Comparison of ENCODE assay signal across 12 cellular contexts in genomic region chr12:51906452-51907082, GRCh38. TPM values are rescaled to one million over a fixed set of nuclear protein-coding genes. Genes with fewer than 3 reads are reported as not detected.
A peak's percentile ranks its signal among the peaks of the same experiment; 100 is the strongest.
DNase-seq lines count a peak whose midpoint lies in the region; ATAC-seq and TF ChIP-seq lines count a peak whose summit lies in the region.
"Had no signal": no experiment of that assay in that cellular context is flagged by ENCODE, and none has a peak within 500 bp of the region (broad histone marks: within the 10 kb centered on the region; RNA-seq: fewer than 3 reads in every experiment).

No MANE protein-coding gene starts in this region.

- H2BK12ac ChIP-seq in H9 (ENCODE audit: insufficient read length, low read depth, low read length), result no peak overlapping the region

- no peak for DNase-seq in H9
- DNase-seq in left kidney (ENCODE audit: low read depth, low spot score), result peak; percentile 36
- DNase-seq in smooth muscle cell (lab: John Stamatoyannopoulos, UW; ENCODE audit: unreplicated experiment), result no peak
- DNase-seq in NCI-H345 treated with DMSO at 0.1 percent for 48 hours (lab: John Stamatoyannopoulos, UW; ENCODE audit: unreplicated experiment), result no peak
- DNase-seq in activated naive CD4-positive, alpha-beta T cell treated with anti-CD3 and anti-CD28 coated beads, Interleukin-2, amount 50 U/mL, for 72 hours (ENCODE audit: low spot score in 2 of 2), result no peak
- DNase-seq in NCI-H1092 treated with DMSO at 0.1 percent for 48 hours (lab: John Stamatoyannopoulos, UW), result no peak
- DNase-seq in NCI-H524 treated with DMSO at 0.1 percent for 48 hours (lab: John Stamatoyannopoulos, UW), result no peak
- DNase-seq: natural killer cell, NCI-H748 treated with DMSO at 0.1 percent for 48 hours had no signal

- H3K4me1 Mint-ChIP-seq in H9, result peaks cover 6 to 17% of the 10 kb centered on the region in 2 experiments
- H3K4me1 Mint-ChIP-seq: natural killer cell had no signal

- H3K9ac ChIP-seq in H9 (ENCODE audit: extremely low read depth, insufficient read length, low read length) (no peak overlapping the region), duodenal mucosa (ENCODE audit: low read depth in 1 of 2, low read length in 2 of 2) (peak overlapping the region; percentile 25 to 40), smooth muscle cell (ENCODE audit: low read depth) (no peak overlapping the region)

- H2AFZ ChIP-seq in H9 (ENCODE audit: low read length) (no peak overlapping the region), smooth muscle cell (ENCODE audit: low read depth) (peak overlapping the region; percentile 69)

- no peaks in the 10 kb centered on the region for H3K79me1 ChIP-seq in H9 (ENCODE audit: insufficient read depth, low read depth, low read length, poor library complexity, severe bottlenecking)

- H3K27ac ChIP-seq in H9 (ENCODE audit: insufficient read length, low read depth, low read length), result no peak overlapping the region
- peak overlapping the region; percentile 60 for H3K27ac ChIP-seq in duodenal mucosa (ENCODE audit: low read depth, low read length)
- no peak overlapping the region for H3K27ac ChIP-seq in smooth muscle cell (ENCODE audit: low read depth)

- H3K36me3 ChIP-seq in duodenal mucosa (ENCODE audit: control insufficient read depth in 1 of 2, insufficient read depth in 2 of 2, low read length in 2 of 2), result no peaks in the 10 kb centered on the region
- no peaks in the 10 kb centered on the region for H3K36me3 ChIP-seq in smooth muscle cell (ENCODE audit: low read depth)

- no peaks in the 10 kb centered on the region for H3K36me3 Mint-ChIP-seq in H9 (ENCODE audit: insufficient read depth in 1 of 3, low read depth in 3 of 3)
- peaks cover 0 to 5% of the 10 kb centered on the region in 2 donors for H3K36me3 Mint-ChIP-seq in activated naive CD4-positive, alpha-beta T cell treated with anti-CD3 and anti-CD28 coated beads, Interleukin-2, amount 50 U/mL, for 72 hours
- H3K36me3 Mint-ChIP-seq: natural killer cell had no signal

- no peak overlapping the region for H3K56ac ChIP-seq in H9 (ENCODE audit: insufficient read length, low read depth, low read length)

- H3K18ac ChIP-seq in H9 (ENCODE audit: insufficient read length, low read depth, low read length), result no peak overlapping the region

- H3K14ac ChIP-seq in H9 (ENCODE audit: insufficient read depth, low read length), result no peak overlapping the region

- H3K79me2 ChIP-seq in H9 (ENCODE audit: insufficient read depth, low read length) (no peaks in the 10 kb centered on the region), smooth muscle cell (ENCODE audit: low read depth) (no peaks in the 10 kb centered on the region)

- no peak for ATAC-seq in activated naive CD4-positive, alpha-beta T cell treated with anti-CD3 and anti-CD28 coated beads, Interleukin-2, amount 50 U/mL, for 72 hours
- ATAC-seq: natural killer cell had no signal

- H3K4ac ChIP-seq in H9 (ENCODE audit: low read depth, low read length), result no peak overlapping the region

- no peak overlapping the region for H2BK15ac ChIP-seq in H9 (ENCODE audit: low read depth, low read length)

- H3K9me3 Mint-ChIP-seq in H9, result no peaks in the 10 kb centered on the region; a peak in 1 of 5 replicates
- no peaks in the 10 kb centered on the region for H3K9me3 Mint-ChIP-seq in activated naive CD4-positive, alpha-beta T cell treated with anti-CD3 and anti-CD28 coated beads, Interleukin-2, amount 50 U/mL, for 72 hours
- H3K9me3 Mint-ChIP-seq: natural killer cell had no signal

- no peak overlapping the region for H2AK5ac ChIP-seq in H9 (ENCODE audit: insufficient read length, low read length)

- H3K4me3 Mint-ChIP-seq in H9, result no peak overlapping the region
- H3K4me3 Mint-ChIP-seq: natural killer cell had no signal

- no peak overlapping the region for H4K5ac ChIP-seq in H9 (ENCODE audit: insufficient read length, low read depth, low read length)

- no peak overlapping the region for H2BK20ac ChIP-seq in H9 (ENCODE audit: low read depth, low read length, poor library complexity, severe bottlenecking)

- H3F3A ChIP-seq in smooth muscle cell (ENCODE audit: low read depth), result peaks cover 7% of the 10 kb centered on the region

- H3K27me3 Mint-ChIP-seq in H9 (ENCODE audit: low read depth), result peaks cover 15% of the 10 kb centered on the region

- no peaks in the 10 kb centered on the region for H3K23me2 ChIP-seq in H9 (ENCODE audit: insufficient read length, low read depth, low read length, poor library complexity, severe bottlenecking)

- H3K9me3 ChIP-seq in H9 (ENCODE audit: control insufficient read depth, low read depth, low read length) (no peaks in the 10 kb centered on the region), duodenal mucosa (ENCODE audit: control insufficient read depth in 1 of 2, low read length in 2 of 2) (no peaks in the 10 kb centered on the region), smooth muscle cell (replicated peaks; ENCODE audit: low read depth) (no peaks in the 10 kb centered on the region)
- H3K9me3 ChIP-seq: Caco-2 had no signal

- peaks cover 5% of the 10 kb centered on the region; the same call in 1 of the 2 replicates for H3K27me3 ChIP-seq in H9 (ENCODE audit: insufficient read depth, low read length)
- H3K27me3 ChIP-seq in duodenal mucosa (ENCODE audit: control insufficient read depth in 1 of 2, insufficient read depth in 2 of 2, low read length in 2 of 2), result no peaks in the 10 kb centered on the region
- no peaks in the 10 kb centered on the region for H3K27me3 ChIP-seq in smooth muscle cell (ENCODE audit: low read depth)

- H4K91ac ChIP-seq in H9 (ENCODE audit: insufficient read length, low read depth, low read length), result no peak overlapping the region

- no peak overlapping the region for H3T11ph ChIP-seq in H9 (ENCODE audit: low read length)

- H3K27ac Mint-ChIP-seq in H9, result no peak overlapping the region
- no peak overlapping the region for H3K27ac Mint-ChIP-seq in activated naive CD4-positive, alpha-beta T cell treated with anti-CD3 and anti-CD28 coated beads, Interleukin-2, amount 50 U/mL, for 72 hours
- H3K27ac Mint-ChIP-seq: natural killer cell had no signal

- no CpG with 5 or more reads among the region's 23 CpGs for WGBS in H9 (ENCODE audit: extremely low coverage, insufficient read length, low lambda C conversion rate)
- WGBS in smooth muscle cell (ENCODE audit: low lambda C conversion rate), result 49% methylated on average over 22 of the region's 23 CpGs

- H4K20me1 ChIP-seq in H9 (ENCODE audit: control insufficient read depth, insufficient read depth, insufficient read length), result peaks cover 3% of the 10 kb centered on the region
- no peaks in the 10 kb centered on the region for H4K20me1 ChIP-seq in smooth muscle cell (ENCODE audit: low read depth)

- H4K8ac ChIP-seq in H9 (replicated peaks; ENCODE audit: insufficient read length, low read depth, low read length), result no peak overlapping the region

- TF ChIP-seq CTCF in H9 (conservative IDR thresholded peaks at IDR 0.05), result no peak
- no peak for TF ChIP-seq CTCF in smooth muscle cell (IDR thresholded peaks at IDR 0.05; ENCODE audit: borderline replicate concordance, insufficient read depth, poor library complexity, severe bottlenecking)

- H2BK5ac ChIP-seq in H9 (ENCODE audit: insufficient read length, low read length), result no peak overlapping the region

- peaks cover 2% of the 10 kb centered on the region; the same call in 1 of the 2 replicates for H3K4me1 ChIP-seq in H9 (ENCODE audit: insufficient read depth, low read length)
- H3K4me1 ChIP-seq in duodenal mucosa (ENCODE audit: control insufficient read depth in 1 of 2, insufficient read depth in 2 of 2, low read length in 2 of 2), result peaks cover 12 to 24% of the 10 kb centered on the region in 2 donors
- H3K4me1 ChIP-seq in smooth muscle cell (ENCODE audit: low read depth), result no peaks in the 10 kb centered on the region
- H3K4me1 ChIP-seq: Caco-2 had no signal

- H3K4me2 ChIP-seq in H9 (ENCODE audit: insufficient read depth, insufficient read length, low read length) (peak overlapping the region; percentile 19), smooth muscle cell (peak overlapping the region; percentile 84)

- peak overlapping the region in 1 of 2 donors; percentile 49 for H3K4me3 ChIP-seq in duodenal mucosa (ENCODE audit: low read depth in 1 of 2, low read length in 2 of 2)
- H3K4me3 ChIP-seq in smooth muscle cell, result peak overlapping the region; percentile 62

- H2BK120ac ChIP-seq in H9 (ENCODE audit: low read depth, low read length, poor library complexity, severe bottlenecking), result no peak overlapping the region

- no peak overlapping the region for H3K23ac ChIP-seq in H9 (ENCODE audit: insufficient read length, low read depth, low read length)

RNA-seq across cellular contexts. Expression of gene ACVRL1, which starts 0.7 kb away (rescaled TPM):
- total RNA-seq in H9 (2021), result not detected in 2 replicates
- 10.3 and 10.4 TPM in 2 replicates for total RNA-seq in smooth muscle cell
- 7.3 and 8.4 TPM in 2 replicates for polyA plus RNA-seq in smooth muscle cell
- total RNA-seq in activated naive CD4-positive, alpha-beta T cell treated with anti-CD3 and anti-CD28 coated beads, Interleukin-2, amount 50 U/mL, for 72 hours, result not detected
- total RNA-seq: Caco-2; T-helper 2 cell treated with Interferon-gamma antibody and Interleukin-4, amounts not matched to agents 100 ng/mL and 5 ng/mL, for 36 hours had no signal

RNA-seq across cellular contexts. Expression of gene ANKRD33, which starts 18.7 kb away (rescaled TPM):
- total RNA-seq in H9 (2021) (0.61 and 0.81 TPM in 2 replicates), smooth muscle cell (0.04 TPM in 1 of 2 replicates, not detected in the other)
- polyA plus RNA-seq in smooth muscle cell, result 0.89 and 1.3 TPM in 2 replicates
- not detected for total RNA-seq in activated naive CD4-positive, alpha-beta T cell treated with anti-CD3 and anti-CD28 coated beads, Interleukin-2, amount 50 U/mL, for 72 hours
- total RNA-seq: Caco-2; natural killer cell; T-helper 2 cell treated with Interferon-gamma antibody and Interleukin-4, amounts not matched to agents 100 ng/mL and 5 ng/mL, for 36 hours had no signal

RNA-seq across cellular contexts. Expression of gene ACVR1B, which starts 44.9 kb away (rescaled TPM):
- total RNA-seq in H9 (2021) (15.6 and 16.3 TPM in 2 replicates), smooth muscle cell (4.0 and 6.0 TPM in 2 replicates)
- polyA plus RNA-seq in smooth muscle cell, result 1.9 and 2.8 TPM in 2 replicates
- total RNA-seq in activated naive CD4-positive, alpha-beta T cell treated with anti-CD3 and anti-CD28 coated beads, Interleukin-2, amount 50 U/mL, for 72 hours, result 1 to 10 TPM; 5.2 to 9.0 TPM

RNA-seq across cellular contexts. Expression of gene FIGNL2, which starts 58.0 kb away (rescaled TPM):
- total RNA-seq in H9 (2021) (19.5 and 19.7 TPM in 2 replicates), smooth muscle cell (2.3 and 2.7 TPM in 2 replicates)
- 1.1 TPM in 2 replicates for polyA plus RNA-seq in smooth muscle cell
- under 1 TPM; 0.30 to 0.54 TPM for total RNA-seq in activated naive CD4-positive, alpha-beta T cell treated with anti-CD3 and anti-CD28 coated beads, Interleukin-2, amount 50 U/mL, for 72 hours

Comparison
In these comparisons a context has a peak if more than half of its experiments do, and no peak if none do; other contexts are left out.
1. H3K9ac ChIP-seq: peak in duodenal mucosa (2 of 2); none in H9 (single experiment) and smooth muscle cell (single experiment).